Comparison of ENCODE assay signal across 21 cellular contexts in genomic region chr7:1444214-1444924, GRCh38. TPM values are rescaled to one million over a fixed set of nuclear protein-coding genes. Genes with fewer than 3 reads are reported as not detected.
DNase-seq lines count a peak whose midpoint lies in the region; ATAC-seq, FAIRE-seq and TF ChIP-seq lines count a peak whose summit lies in the region.
"Had no signal": no experiment of that assay in that cellular context is flagged by ENCODE, and none has a peak within 500 bp of the region (broad histone marks: within the 10 kb centered on the region; RNA-seq: fewer than 3 reads in every experiment).

No MANE protein-coding gene starts in this region.

- no peak overlapping the region for H3K4me3 ChIP-seq in K562
- H3K4me3 ChIP-seq: A549; BLaER1 treated with 17β-estradiol and CSF1 and Interleukin-3, amounts not matched to agents 10 nM and 100 nM had no signal

- no peak overlapping the region for H2AFZ ChIP-seq in K562 (ENCODE audit: low read depth, low read length)

- no peak for TF ChIP-seq RAD21 in K562 (CRISPR knock-in tag; conservative IDR thresholded peaks at IDR 0.05 in 1 of 2, IDR thresholded peaks at IDR 0.05 in 1 of 2)

- H3K79me2 ChIP-seq in K562 (ENCODE audit: control insufficient read depth, insufficient read depth, low read length) = no peaks in the 10 kb centered on the region; the same call in 1 of the 3 replicates

- H3K27ac ChIP-seq in RWPE1 (peak overlapping the region; percentile 56; the same call in 1 of the 2 replicates), K562 (ENCODE audit: extremely low read depth, low read depth, low read length) (no peak overlapping the region)
- H3K27ac ChIP-seq: 22Rv1; A549; BLaER1 treated with 17β-estradiol and CSF1 and Interleukin-3, amounts not matched to agents 10 nM and 100 nM; C4-2B had no signal

- peaks cover 75% of the 10 kb centered on the region for H3K36me3 ChIP-seq in K562 (ENCODE audit: control insufficient read depth, insufficient read depth, low read length)
- H3K36me3 ChIP-seq: BLaER1 treated with 17β-estradiol and CSF1 and Interleukin-3, amounts not matched to agents 10 nM and 100 nM had no signal

- intact Hi-C loops in K562 (cut with micrococcal nuclease) = no loop called here

- CTCF ChIA-PET in RWPE1 (lab: Yijun Ruan, JAX) (no interaction called here), K562 (lab: Yijun Ruan, JAX; ENCODE audit: low intra/inter-chr PET ratio) (no interaction called here)

- ATAC-seq in K562 (no peak), HG02981 (IDR thresholded peaks at IDR 0.05; ENCODE audit: unreplicated experiment) (no peak)
- ATAC-seq: A549; CD8-positive, alpha-beta T cell had no signal

- no peak overlapping the region for H3K9ac ChIP-seq in K562 (ENCODE audit: insufficient read depth in 1 of 2, low read depth in 2 of 2, low read length in 2 of 2)
- H3K9ac ChIP-seq: BLaER1 treated with 17β-estradiol and CSF1 and Interleukin-3, amounts not matched to agents 10 nM and 100 nM had no signal

- in situ Hi-C loops in K562 (cut with MboI) = no loop called here

- BruUV-seq in K562 (replicated peaks; lab: Mats Ljungman, UMichigan) = no TSS peak

- no peak for TF ChIP-seq POLR2A in K562 (conservative IDR thresholded peaks at IDR 0.05)

- TF ChIP-seq CTCF in RWPE1 (conservative IDR thresholded peaks at IDR 0.05; ENCODE audit: low read depth) = no peak
- no peak for TF ChIP-seq CTCF in K562 (IDR thresholded peaks at IDR 0.05 in 2 of 3, conservative IDR thresholded peaks at IDR 0.05 in 1 of 3; ENCODE audit: insufficient read depth in 2 of 3, low read depth in 1 of 3, low read length in 3 of 3)

- FAIRE-seq in K562 (lab: Jason Lieb, UNC) (no peak), urothelium cell line (lab: Jason Lieb, UNC) (peak; percentile 27)
- FAIRE-seq: A549, D721Med, GM12891, GM19239 had no signal

- H3K4me2 ChIP-seq in K562 (ENCODE audit: insufficient read depth, low read length) = no peak overlapping the region
- H3K4me2 ChIP-seq: A549; BLaER1 treated with 17β-estradiol and CSF1 and Interleukin-3, amounts not matched to agents 10 nM and 100 nM had no signal

- no peaks in the 10 kb centered on the region for H3K9me3 ChIP-seq in K562 (replicated peaks; ENCODE audit: control insufficient read depth, insufficient read depth, low read depth, low read length)
- H3K9me3 ChIP-seq: A549; BLaER1 treated with 17β-estradiol and CSF1 and Interleukin-3, amounts not matched to agents 10 nM and 100 nM; Caco-2 had no signal

- WGBS in K562 (ENCODE audit: insufficient coverage, low coverage, missing lambda C conversion rate) = over 99% methylated on average over 14 of the region's 45 CpGs

- H3K27me3 ChIP-seq in K562 (ENCODE audit: control insufficient read depth in 2 of 2, insufficient read depth in 2 of 2, low read length in 2 of 2) = no peaks in the 10 kb centered on the region

- no peak for TF ChIP-seq EP300 in K562 (IDR thresholded peaks at IDR 0.05; ENCODE audit: low read length)

- no peak for DNase-seq in RWPE1 (ENCODE audit: low spot score)
- DNase-seq in K562 (ENCODE audit: extremely low read depth in 1 of 4, low spot score in 3 of 4) = no peak
- DNase-seq in urothelium cell line (ENCODE audit: low spot score) = no peak
- no peak for DNase-seq in DMS53 treated with DMSO at 0.1 percent for 48 hours (lab: John Stamatoyannopoulos, UW; ENCODE audit: unreplicated experiment)
- DNase-seq: AML-193; Caco-2; Calu3; CD4-positive, alpha-beta T cell; CD8-positive, alpha-beta T cell; DMS79; DND-41; EL; GDM1 had no signal

- POLR2A ChIA-PET in RWPE1 (lab: Yijun Ruan, JAX; ENCODE audit: low non-redundant PET) (no interaction called here), K562 (lab: Yijun Ruan, JAX) (interaction anchor here (0.6 kb wide), 1 partner anchor 22 kb away, joined by 3 read pairs; no protein-coding TSS in a partner anchor)

- no peaks in the 10 kb centered on the region; the same call in 1 of the 2 replicates for H4K20me1 ChIP-seq in K562 (replicated peaks; ENCODE audit: control insufficient read depth, insufficient read depth, low read length)

- peaks cover 0 to 74% of the 10 kb centered on the region in 2 experiments; a peak in 2 of 5 replicates for H3K4me1 ChIP-seq in K562 (replicated peaks in 1 of 2; ENCODE audit: control insufficient read depth in 2 of 2, insufficient read depth in 2 of 2, low read length in 2 of 2)
- H3K4me1 ChIP-seq: Caco-2 had no signal

- no peaks in the 10 kb centered on the region for H3K9me1 ChIP-seq in K562 (ENCODE audit: control insufficient read depth, insufficient read depth, low read length)

TF ChIP-seq in K562, 482 proteins besides CTCF, POLR2A, EP300 and RAD21:
- TF ChIP-seq TCF15 (CRISPR knock-in tag; IDR thresholded peaks at IDR 0.05) (no peak), RBM22 (IDR thresholded peaks at IDR 0.05; ENCODE audit: low read depth, low read length, poor library complexity, severe bottlenecking) (peak; percentile 9), POLR2G (IDR thresholded peaks at IDR 0.05; ENCODE audit: low read depth, low read length) (peak; percentile 56), RBFOX2 (IDR thresholded peaks at IDR 0.05; ENCODE audit: low read depth, low read length) (0 out of 2 replicates have a peak, but pooled peaks have one; percentile 21)
- TF ChIP-seq, protein P1, sequence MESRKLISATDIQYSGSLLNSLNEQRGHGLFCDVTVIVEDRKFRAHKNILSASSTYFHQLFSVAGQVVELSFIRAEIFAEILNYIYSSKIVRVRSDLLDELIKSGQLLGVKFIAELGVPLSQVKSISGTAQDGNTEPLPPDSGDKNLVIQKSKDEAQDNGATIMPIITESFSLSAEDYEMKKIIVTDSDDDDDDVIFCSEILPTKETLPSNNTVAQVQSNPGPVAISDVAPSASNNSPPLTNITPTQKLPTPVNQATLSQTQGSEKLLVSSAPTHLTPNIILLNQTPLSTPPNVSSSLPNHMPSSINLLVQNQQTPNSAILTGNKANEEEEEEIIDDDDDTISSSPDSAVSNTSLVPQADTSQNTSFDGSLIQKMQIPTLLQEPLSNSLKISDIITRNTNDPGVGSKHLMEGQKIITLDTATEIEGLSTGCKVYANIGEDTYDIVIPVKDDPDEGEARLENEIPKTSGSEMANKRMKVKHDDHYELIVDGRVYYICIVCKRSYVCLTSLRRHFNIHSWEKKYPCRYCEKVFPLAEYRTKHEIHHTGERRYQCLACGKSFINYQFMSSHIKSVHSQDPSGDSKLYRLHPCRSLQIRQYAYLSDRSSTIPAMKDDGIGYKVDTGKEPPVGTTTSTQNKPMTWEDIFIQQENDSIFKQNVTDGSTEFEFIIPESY (CRISPR knock-in tag; IDR thresholded peaks at IDR 0.05) = peak; percentile 93

RNA-seq across cellular contexts. Expression of gene MICALL2, which starts 14.9 kb away (rescaled TPM):
- total RNA-seq in K562 (2011; cell fraction: chromatin; rRNA removed; ENCODE audit: low replicate concordance) = 266 and 844 TPM in 2 replicates
- 502 and 577 TPM in 2 replicates for total RNA-seq in K562 (2011; cell fraction: nucleolus; rRNA removed)
- 359 and 406 TPM in 2 replicates for total RNA-seq in K562 (2011; cell fraction: nucleoplasm; rRNA removed)
- total RNA-seq in K562 (2014; rRNA removed) = 59.0 and 71.5 TPM in 2 replicates
- total RNA-seq in K562 (2014; rRNA removed; fragmentation: Illumina TruSeq; extraction: Trizol) = 6.9 and 9.5 TPM in 2 replicates
- 26.9 and 32.7 TPM in 2 replicates for total RNA-seq in K562 (2015; rRNA removed; fragmentation: Illumina TruSeq; extraction: Trizol)
- 102 and 103 TPM in 2 replicates for total RNA-seq in K562 (2021)
- 17.0 and 42.5 TPM in 2 replicates for polyA plus RNA-seq in K562 (2011; rRNA removed)
- polyA plus RNA-seq in K562 (2011; cell fraction: cytosol; rRNA removed) = 14.6 and 28.0 TPM in 2 replicates
- polyA plus RNA-seq in K562 (2011; cell fraction: nucleus; rRNA removed) = 444 and 528 TPM in 2 replicates
- polyA plus RNA-seq in K562 (2012) = 61.2 and 74.6 TPM in 2 replicates
- polyA plus RNA-seq in K562 (2014; fragmentation: Illumina TruSeq; extraction: Trizol) = 13.2 and 29.8 TPM in 2 replicates
- 1 to 10 TPM; 1.8 to 2.2 TPM for polyA plus RNA-seq in K562 (2014; fragmentation: Nextera tagmentation; extraction: Ambion mirVana)
- 91.2 and 99.3 TPM in 2 replicates for polyA plus RNA-seq in K562 (2014; rRNA removed)
- polyA minus RNA-seq in K562 (2011; rRNA and poly(A)+ RNA removed) = 53.2 and 57.7 TPM in 2 replicates
- 17.9 and 22.2 TPM in 2 replicates for polyA minus RNA-seq in K562 (2011; cell fraction: cytosol; rRNA and poly(A)+ RNA removed)
- 91.7 and 109 TPM in 2 replicates for polyA minus RNA-seq in K562 (2011; cell fraction: nucleus; rRNA and poly(A)+ RNA removed)

RNA-seq across cellular contexts. Expression of gene INTS1, which starts 59.8 kb away (rescaled TPM):
- 67.2 and 276 TPM in 2 replicates for total RNA-seq in K562 (2011; cell fraction: chromatin; rRNA removed; ENCODE audit: low replicate concordance)
- 199 and 200 TPM in 2 replicates for total RNA-seq in K562 (2011; cell fraction: nucleolus; rRNA removed)
- total RNA-seq in K562 (2011; cell fraction: nucleoplasm; rRNA removed) = 92.5 and 92.7 TPM in 2 replicates
- total RNA-seq in K562 (2014; rRNA removed) (34.9 and 39.7 TPM in 2 replicates), K562 (2014; rRNA removed; fragmentation: Illumina TruSeq; extraction: Trizol) (4.1 and 6.8 TPM in 2 replicates), K562 (2015; rRNA removed; fragmentation: Illumina TruSeq; extraction: Trizol) (19.2 and 20.1 TPM in 2 replicates), K562 (2021) (105 and 119 TPM in 2 replicates)
- polyA plus RNA-seq in K562 (2011; rRNA removed) (12.0 and 28.0 TPM in 2 replicates), K562 (2014; fragmentation: Illumina TruSeq; extraction: Trizol) (18.5 and 66.3 TPM in 2 replicates), K562 (2014; fragmentation: Nextera tagmentation; extraction: Ambion mirVana) (1 to 10 TPM in 1 of 2 experiments, under 1 TPM in 1; 0.34 to 1.7 TPM), K562 (2014; rRNA removed) (46.7 and 55.1 TPM in 2 replicates)
- 17.5 and 46.7 TPM in 2 replicates for polyA plus RNA-seq in K562 (2011; cell fraction: cytosol; rRNA removed)
- polyA plus RNA-seq in K562 (2011; cell fraction: nucleus; rRNA removed) = 146 and 297 TPM in 2 replicates
- polyA plus RNA-seq in K562 (2012) = 62.7 and 64.6 TPM in 2 replicates
- polyA minus RNA-seq in K562 (2011; rRNA and poly(A)+ RNA removed) = 9.8 and 11.1 TPM in 2 replicates
- 38.7 and 69.3 TPM in 2 replicates for polyA minus RNA-seq in K562 (2011; cell fraction: cytosol; rRNA and poly(A)+ RNA removed)
- 52.6 and 57.9 TPM in 2 replicates for polyA minus RNA-seq in K562 (2011; cell fraction: nucleus; rRNA and poly(A)+ RNA removed)
